In genomic region chr1:22053018-22053860, GRCh38 we compare ENCODE assay signal across 2 cellular contexts.
A peak's percentile ranks its signal among the peaks of the same experiment; 100 is the strongest.
TF ChIP-seq lines count a peak whose summit lies in the region.

No MANE protein-coding gene starts in this region.

TF ChIP-seq in A549, 52 proteins besides CTCF, POLR2A, EP300 and RAD21:
- peak; percentile 6; the same call in 1 of the 2 replicates for TF ChIP-seq PHF8 (IDR thresholded peaks at IDR 0.05; ENCODE audit: borderline replicate concordance, low read depth)
- TF ChIP-seq KDM5A (IDR thresholded peaks at IDR 0.05): no peak

TF ChIP-seq in H1, 55 proteins besides CTCF, POLR2A, EP300 and RAD21:
- TF ChIP-seq TCF12 (IDR thresholded peaks at IDR 0.05; ENCODE audit: low read depth, low read length) (no peak), BRCA1 (IDR thresholded peaks at IDR 0.05; ENCODE audit: low read depth, low read length) (no peak), CHD2 (IDR thresholded peaks at IDR 0.05; ENCODE audit: low read length) (no peak), KDM1A (IDR thresholded peaks at IDR 0.05; ENCODE audit: borderline replicate concordance, low read length) (no peak), SRF (IDR thresholded peaks at IDR 0.05; ENCODE audit: low read depth, low read length) (no peak), RBBP5 (IDR thresholded peaks at IDR 0.05; ENCODE audit: borderline replicate concordance, low read depth, low read length) (peak; percentile 15; the same call in 1 of the 2 replicates), TAF1 (IDR thresholded peaks at IDR 0.05; ENCODE audit: low read depth, low read length) (peak; percentile 62), BCL11A (IDR thresholded peaks at IDR 0.05; ENCODE audit: low read depth in 2 of 2, low read length in 2 of 2) (no peak), EZH2 (IDR thresholded peaks at IDR 0.05; ENCODE audit: low read depth, low read length, severe bottlenecking) (no peak), E2F6 (IDR thresholded peaks at IDR 0.05) (no peak), JUN (IDR thresholded peaks at IDR 0.05; ENCODE audit: low read depth, low read length) (0 out of 2 replicates have a peak, but pooled peaks have one; percentile 26), TBP (IDR thresholded peaks at IDR 0.05; ENCODE audit: low read depth, low read length) (no peak), CTBP2 (IDR thresholded peaks at IDR 0.05; ENCODE audit: borderline replicate concordance, insufficient read depth, insufficient read length, low read length) (no peak), HDAC6 (IDR thresholded peaks at IDR 0.05; ENCODE audit: low read depth, low read length) (no peak), BACH1 (IDR thresholded peaks at IDR 0.05; ENCODE audit: low read length) (no peak), TEAD4 (IDR thresholded peaks at IDR 0.05; ENCODE audit: low read depth, low read length) (no peak), FOSL1 (IDR thresholded peaks at IDR 0.05; ENCODE audit: insufficient read depth, low read depth, low read length) (no peak), CBX5 (IDR thresholded peaks at IDR 0.05; ENCODE audit: low read depth, low read length) (no peak), HDAC2 (IDR thresholded peaks at IDR 0.05; ENCODE audit: borderline replicate concordance in 1 of 2, low read depth in 2 of 2, low read length in 2 of 2) (no peak), CREB1 (IDR thresholded peaks at IDR 0.05) (peak; percentile 22; the same call in 1 of the 2 replicates), SIX5 (IDR thresholded peaks at IDR 0.05; ENCODE audit: low read depth, low read length) (no peak), YY1 (IDR thresholded peaks at IDR 0.05; ENCODE audit: low read depth, low read length) (no peak), TAF7 (optimal IDR thresholded peaks at IDR 0.05; ENCODE audit: borderline replicate concordance, low read depth, low read length) (peak; percentile 10), ASH2L (IDR thresholded peaks at IDR 0.05; ENCODE audit: low read length) (peak; percentile 10), POLR2AphosphoS5 (IDR thresholded peaks at IDR 0.05; ENCODE audit: low read depth, low read length) (no peak), RFX5 (IDR thresholded peaks at IDR 0.05; ENCODE audit: borderline replicate concordance, low read depth, low read length) (no peak), SIRT6 (IDR thresholded peaks at IDR 0.05; ENCODE audit: low read length) (no peak), RNF2 (IDR thresholded peaks at IDR 0.05; ENCODE audit: borderline replicate concordance, low read depth, low read length, missing control alignments, poor library complexity, severe bottlenecking) (no peak), CHD1 (IDR thresholded peaks at IDR 0.05; ENCODE audit: low read depth, low read length) (no peak), GABPA (IDR thresholded peaks at IDR 0.05; ENCODE audit: borderline replicate concordance, insufficient read depth, low read length) (no peak), JUND (IDR thresholded peaks at IDR 0.05; ENCODE audit: low read length) (peak; percentile 83), POU5F1 (IDR thresholded peaks at IDR 0.05; ENCODE audit: low read depth, low read length) (no peak), CEBPB (IDR thresholded peaks at IDR 0.05; ENCODE audit: low read depth, low read length) (peak; percentile 67), SIN3A (conservative IDR thresholded peaks at IDR 0.05 in 1 of 2, IDR thresholded peaks at IDR 0.05 in 1 of 2; ENCODE audit: low read depth in 1 of 2, low read length in 2 of 2) (0 out of 4 replicates have a peak, but pooled peaks of 1 of the 2 experiments have one; percentile 41), CBX8 (IDR thresholded peaks at IDR 0.05; ENCODE audit: borderline replicate concordance, low read depth, low read length) (no peak), ZNF274 (IDR thresholded peaks at IDR 0.05; ENCODE audit: borderline replicate concordance, extremely low read depth, low read length) (no peak), KDM4A (IDR thresholded peaks at IDR 0.05; ENCODE audit: low read depth, low read length, severe bottlenecking) (peak; percentile 24), PHF8 (conservative IDR thresholded peaks at IDR 0.05; ENCODE audit: low read depth, low read length) (peak; percentile 50), NRF1 (IDR thresholded peaks at IDR 0.05; ENCODE audit: low read depth, low read length) (no peak), NANOG (IDR thresholded peaks at IDR 0.05; ENCODE audit: insufficient read depth, low read depth, low read length, poor library complexity, severe bottlenecking) (no peak), KDM5A (IDR thresholded peaks at IDR 0.05; ENCODE audit: low read length) (no peak)
- TF ChIP-seq, protein P1, sequence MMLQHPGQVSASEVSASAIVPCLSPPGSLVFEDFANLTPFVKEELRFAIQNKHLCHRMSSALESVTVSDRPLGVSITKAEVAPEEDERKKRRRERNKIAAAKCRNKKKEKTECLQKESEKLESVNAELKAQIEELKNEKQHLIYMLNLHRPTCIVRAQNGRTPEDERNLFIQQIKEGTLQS (IDR thresholded peaks at IDR 0.05; ENCODE audit: insufficient read depth, low read depth, low read length): no peak
- TF ChIP-seq, protein P2, sequence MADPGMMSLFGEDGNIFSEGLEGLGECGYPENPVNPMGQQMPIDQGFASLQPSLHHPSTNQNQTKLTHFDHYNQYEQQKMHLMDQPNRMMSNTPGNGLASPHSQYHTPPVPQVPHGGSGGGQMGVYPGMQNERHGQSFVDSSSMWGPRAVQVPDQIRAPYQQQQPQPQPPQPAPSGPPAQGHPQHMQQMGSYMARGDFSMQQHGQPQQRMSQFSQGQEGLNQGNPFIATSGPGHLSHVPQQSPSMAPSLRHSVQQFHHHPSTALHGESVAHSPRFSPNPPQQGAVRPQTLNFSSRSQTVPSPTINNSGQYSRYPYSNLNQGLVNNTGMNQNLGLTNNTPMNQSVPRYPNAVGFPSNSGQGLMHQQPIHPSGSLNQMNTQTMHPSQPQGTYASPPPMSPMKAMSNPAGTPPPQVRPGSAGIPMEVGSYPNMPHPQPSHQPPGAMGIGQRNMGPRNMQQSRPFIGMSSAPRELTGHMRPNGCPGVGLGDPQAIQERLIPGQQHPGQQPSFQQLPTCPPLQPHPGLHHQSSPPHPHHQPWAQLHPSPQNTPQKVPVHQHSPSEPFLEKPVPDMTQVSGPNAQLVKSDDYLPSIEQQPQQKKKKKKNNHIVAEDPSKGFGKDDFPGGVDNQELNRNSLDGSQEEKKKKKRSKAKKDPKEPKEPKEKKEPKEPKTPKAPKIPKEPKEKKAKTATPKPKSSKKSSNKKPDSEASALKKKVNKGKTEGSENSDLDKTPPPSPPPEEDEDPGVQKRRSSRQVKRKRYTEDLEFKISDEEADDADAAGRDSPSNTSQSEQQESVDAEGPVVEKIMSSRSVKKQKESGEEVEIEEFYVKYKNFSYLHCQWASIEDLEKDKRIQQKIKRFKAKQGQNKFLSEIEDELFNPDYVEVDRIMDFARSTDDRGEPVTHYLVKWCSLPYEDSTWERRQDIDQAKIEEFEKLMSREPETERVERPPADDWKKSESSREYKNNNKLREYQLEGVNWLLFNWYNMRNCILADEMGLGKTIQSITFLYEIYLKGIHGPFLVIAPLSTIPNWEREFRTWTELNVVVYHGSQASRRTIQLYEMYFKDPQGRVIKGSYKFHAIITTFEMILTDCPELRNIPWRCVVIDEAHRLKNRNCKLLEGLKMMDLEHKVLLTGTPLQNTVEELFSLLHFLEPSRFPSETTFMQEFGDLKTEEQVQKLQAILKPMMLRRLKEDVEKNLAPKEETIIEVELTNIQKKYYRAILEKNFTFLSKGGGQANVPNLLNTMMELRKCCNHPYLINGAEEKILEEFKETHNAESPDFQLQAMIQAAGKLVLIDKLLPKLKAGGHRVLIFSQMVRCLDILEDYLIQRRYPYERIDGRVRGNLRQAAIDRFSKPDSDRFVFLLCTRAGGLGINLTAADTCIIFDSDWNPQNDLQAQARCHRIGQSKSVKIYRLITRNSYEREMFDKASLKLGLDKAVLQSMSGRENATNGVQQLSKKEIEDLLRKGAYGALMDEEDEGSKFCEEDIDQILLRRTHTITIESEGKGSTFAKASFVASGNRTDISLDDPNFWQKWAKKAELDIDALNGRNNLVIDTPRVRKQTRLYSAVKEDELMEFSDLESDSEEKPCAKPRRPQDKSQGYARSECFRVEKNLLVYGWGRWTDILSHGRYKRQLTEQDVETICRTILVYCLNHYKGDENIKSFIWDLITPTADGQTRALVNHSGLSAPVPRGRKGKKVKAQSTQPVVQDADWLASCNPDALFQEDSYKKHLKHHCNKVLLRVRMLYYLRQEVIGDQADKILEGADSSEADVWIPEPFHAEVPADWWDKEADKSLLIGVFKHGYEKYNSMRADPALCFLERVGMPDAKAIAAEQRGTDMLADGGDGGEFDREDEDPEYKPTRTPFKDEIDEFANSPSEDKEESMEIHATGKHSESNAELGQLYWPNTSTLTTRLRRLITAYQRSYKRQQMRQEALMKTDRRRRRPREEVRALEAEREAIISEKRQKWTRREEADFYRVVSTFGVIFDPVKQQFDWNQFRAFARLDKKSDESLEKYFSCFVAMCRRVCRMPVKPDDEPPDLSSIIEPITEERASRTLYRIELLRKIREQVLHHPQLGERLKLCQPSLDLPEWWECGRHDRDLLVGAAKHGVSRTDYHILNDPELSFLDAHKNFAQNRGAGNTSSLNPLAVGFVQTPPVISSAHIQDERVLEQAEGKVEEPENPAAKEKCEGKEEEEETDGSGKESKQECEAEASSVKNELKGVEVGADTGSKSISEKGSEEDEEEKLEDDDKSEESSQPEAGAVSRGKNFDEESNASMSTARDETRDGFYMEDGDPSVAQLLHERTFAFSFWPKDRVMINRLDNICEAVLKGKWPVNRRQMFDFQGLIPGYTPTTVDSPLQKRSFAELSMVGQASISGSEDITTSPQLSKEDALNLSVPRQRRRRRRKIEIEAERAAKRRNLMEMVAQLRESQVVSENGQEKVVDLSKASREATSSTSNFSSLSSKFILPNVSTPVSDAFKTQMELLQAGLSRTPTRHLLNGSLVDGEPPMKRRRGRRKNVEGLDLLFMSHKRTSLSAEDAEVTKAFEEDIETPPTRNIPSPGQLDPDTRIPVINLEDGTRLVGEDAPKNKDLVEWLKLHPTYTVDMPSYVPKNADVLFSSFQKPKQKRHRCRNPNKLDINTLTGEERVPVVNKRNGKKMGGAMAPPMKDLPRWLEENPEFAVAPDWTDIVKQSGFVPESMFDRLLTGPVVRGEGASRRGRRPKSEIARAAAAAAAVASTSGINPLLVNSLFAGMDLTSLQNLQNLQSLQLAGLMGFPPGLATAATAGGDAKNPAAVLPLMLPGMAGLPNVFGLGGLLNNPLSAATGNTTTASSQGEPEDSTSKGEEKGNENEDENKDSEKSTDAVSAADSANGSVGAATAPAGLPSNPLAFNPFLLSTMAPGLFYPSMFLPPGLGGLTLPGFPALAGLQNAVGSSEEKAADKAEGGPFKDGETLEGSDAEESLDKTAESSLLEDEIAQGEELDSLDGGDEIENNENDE (IDR thresholded peaks at IDR 0.05; ENCODE audit: insufficient replicate concordance, low read length): no peak
- TF ChIP-seq, protein P3, sequence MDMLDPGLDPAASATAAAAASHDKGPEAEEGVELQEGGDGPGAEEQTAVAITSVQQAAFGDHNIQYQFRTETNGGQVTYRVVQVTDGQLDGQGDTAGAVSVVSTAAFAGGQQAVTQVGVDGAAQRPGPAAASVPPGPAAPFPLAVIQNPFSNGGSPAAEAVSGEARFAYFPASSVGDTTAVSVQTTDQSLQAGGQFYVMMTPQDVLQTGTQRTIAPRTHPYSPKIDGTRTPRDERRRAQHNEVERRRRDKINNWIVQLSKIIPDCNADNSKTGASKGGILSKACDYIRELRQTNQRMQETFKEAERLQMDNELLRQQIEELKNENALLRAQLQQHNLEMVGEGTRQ (IDR thresholded peaks at IDR 0.05; ENCODE audit: low read length): no peak
- TF ChIP-seq, protein P4, sequence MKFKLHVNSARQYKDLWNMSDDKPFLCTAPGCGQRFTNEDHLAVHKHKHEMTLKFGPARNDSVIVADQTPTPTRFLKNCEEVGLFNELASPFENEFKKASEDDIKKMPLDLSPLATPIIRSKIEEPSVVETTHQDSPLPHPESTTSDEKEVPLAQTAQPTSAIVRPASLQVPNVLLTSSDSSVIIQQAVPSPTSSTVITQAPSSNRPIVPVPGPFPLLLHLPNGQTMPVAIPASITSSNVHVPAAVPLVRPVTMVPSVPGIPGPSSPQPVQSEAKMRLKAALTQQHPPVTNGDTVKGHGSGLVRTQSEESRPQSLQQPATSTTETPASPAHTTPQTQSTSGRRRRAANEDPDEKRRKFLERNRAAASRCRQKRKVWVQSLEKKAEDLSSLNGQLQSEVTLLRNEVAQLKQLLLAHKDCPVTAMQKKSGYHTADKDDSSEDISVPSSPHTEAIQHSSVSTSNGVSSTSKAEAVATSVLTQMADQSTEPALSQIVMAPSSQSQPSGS (IDR thresholded peaks at IDR 0.05; ENCODE audit: low read length): peak; percentile 88
